1 cellular context compared by ENCODE assay signal in the genomic region with DNA sequence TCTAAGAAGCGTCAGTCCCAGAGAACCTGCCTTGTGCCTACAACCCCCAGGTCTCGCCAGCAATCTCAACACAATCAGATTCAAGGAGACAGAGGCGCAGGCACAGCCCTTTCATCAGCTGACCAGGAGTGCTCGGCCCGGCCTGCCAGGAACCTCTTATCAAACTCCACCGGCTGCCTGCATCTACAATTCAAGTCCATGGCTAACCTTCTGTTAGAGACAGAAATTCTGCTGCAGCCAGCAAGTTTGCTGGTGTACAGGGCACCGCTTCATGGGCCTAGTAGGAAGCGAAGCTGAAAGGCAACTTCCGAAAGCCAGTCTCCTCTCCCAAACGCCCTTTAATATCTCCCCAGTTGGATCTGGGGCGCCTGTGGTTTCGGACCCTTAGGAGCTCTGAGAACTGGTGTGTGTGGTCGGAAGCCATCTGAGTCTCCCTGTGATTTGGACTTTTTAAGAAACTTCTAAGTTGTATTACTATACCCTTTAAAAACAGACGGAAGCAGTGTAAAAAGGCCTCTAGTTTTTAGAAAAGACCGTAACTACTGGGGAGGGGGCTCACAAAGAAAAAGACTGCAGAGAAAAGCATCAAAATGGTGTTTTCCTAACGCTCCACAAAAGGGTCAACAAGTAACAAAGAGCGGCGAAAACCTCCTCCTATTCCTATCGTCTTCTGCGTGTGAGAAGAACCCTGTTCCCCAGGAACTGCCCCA.
A peak's percentile ranks its signal among the peaks of the same experiment; 100 is the strongest.
TF ChIP-seq lines count a peak whose summit lies in the region.

No MANE protein-coding gene starts in this region.

TF ChIP-seq in K562, 482 proteins besides CTCF, POLR2A, EP300 and RAD21 (continued from another document):
- TF ChIP-seq, protein P1, sequence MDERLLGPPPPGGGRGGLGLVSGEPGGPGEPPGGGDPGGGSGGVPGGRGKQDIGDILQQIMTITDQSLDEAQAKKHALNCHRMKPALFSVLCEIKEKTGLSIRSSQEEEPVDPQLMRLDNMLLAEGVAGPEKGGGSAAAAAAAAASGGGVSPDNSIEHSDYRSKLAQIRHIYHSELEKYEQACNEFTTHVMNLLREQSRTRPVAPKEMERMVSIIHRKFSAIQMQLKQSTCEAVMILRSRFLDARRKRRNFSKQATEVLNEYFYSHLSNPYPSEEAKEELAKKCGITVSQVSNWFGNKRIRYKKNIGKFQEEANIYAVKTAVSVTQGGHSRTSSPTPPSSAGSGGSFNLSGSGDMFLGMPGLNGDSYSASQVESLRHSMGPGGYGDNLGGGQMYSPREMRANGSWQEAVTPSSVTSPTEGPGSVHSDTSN (CRISPR knock-in tag; IDR thresholded peaks at IDR 0.05; ENCODE audit: low read depth), result no peak
- TF ChIP-seq, protein P1 (tag; conservative IDR thresholded peaks at IDR 0.05; ENCODE audit: low read depth), result 0 out of 2 replicates have a peak, but pooled peaks have one; percentile 9
- TF ChIP-seq ZNF551 (CRISPR knock-in tag; IDR thresholded peaks at IDR 0.05), result 0 out of 2 replicates have a peak, but pooled peaks have one; percentile 52
- TF ChIP-seq, protein P2, sequence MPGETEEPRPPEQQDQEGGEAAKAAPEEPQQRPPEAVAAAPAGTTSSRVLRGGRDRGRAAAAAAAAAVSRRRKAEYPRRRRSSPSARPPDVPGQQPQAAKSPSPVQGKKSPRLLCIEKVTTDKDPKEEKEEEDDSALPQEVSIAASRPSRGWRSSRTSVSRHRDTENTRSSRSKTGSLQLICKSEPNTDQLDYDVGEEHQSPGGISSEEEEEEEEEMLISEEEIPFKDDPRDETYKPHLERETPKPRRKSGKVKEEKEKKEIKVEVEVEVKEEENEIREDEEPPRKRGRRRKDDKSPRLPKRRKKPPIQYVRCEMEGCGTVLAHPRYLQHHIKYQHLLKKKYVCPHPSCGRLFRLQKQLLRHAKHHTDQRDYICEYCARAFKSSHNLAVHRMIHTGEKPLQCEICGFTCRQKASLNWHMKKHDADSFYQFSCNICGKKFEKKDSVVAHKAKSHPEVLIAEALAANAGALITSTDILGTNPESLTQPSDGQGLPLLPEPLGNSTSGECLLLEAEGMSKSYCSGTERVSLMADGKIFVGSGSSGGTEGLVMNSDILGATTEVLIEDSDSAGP (CRISPR knock-in tag; IDR thresholded peaks at IDR 0.05), result no peak
- peak; percentile 22; the same call in 1 of the 2 replicates for TF ChIP-seq GABPA (tag; conservative IDR thresholded peaks at IDR 0.05; ENCODE audit: low read depth)
- TF ChIP-seq ZNF133 (CRISPR knock-in tag; IDR thresholded peaks at IDR 0.05), result no peak
- TF ChIP-seq CBX8 (IDR thresholded peaks at IDR 0.05; ENCODE audit: borderline replicate concordance, extremely low read depth, low read depth, low read length, poor library complexity, severe bottlenecking), result no peak
- TF ChIP-seq HDAC2 (IDR thresholded peaks at IDR 0.05), result peak; percentile 83; the same call in 1 of the 2 replicates
- peak; percentile 98 for TF ChIP-seq KDM1A (IDR thresholded peaks at IDR 0.05)
- TF ChIP-seq SMARCA4 (IDR thresholded peaks at IDR 0.05), result peak; percentile 79
- no peak for TF ChIP-seq NR2F6 (CRISPR knock-in tag; IDR thresholded peaks at IDR 0.05)
- TF ChIP-seq ZC3H4 (CRISPR knock-in tag; IDR thresholded peaks at IDR 0.05; ENCODE audit: borderline replicate concordance), result no peak
- TF ChIP-seq HEY1 (CRISPR knock-in tag; IDR thresholded peaks at IDR 0.05; ENCODE audit: borderline replicate concordance), result no peak
- no peak for TF ChIP-seq PTRF (tag; IDR thresholded peaks at IDR 0.05)
- TF ChIP-seq LCOR (CRISPR knock-in tag; IDR thresholded peaks at IDR 0.05), result 0 out of 2 replicates have a peak, but pooled peaks have one; percentile 48
- TF ChIP-seq SNIP1 (IDR thresholded peaks at IDR 0.05; ENCODE audit: low read depth), result no peak
- peak; percentile 90 for TF ChIP-seq TCF3 (CRISPR knock-in tag; IDR thresholded peaks at IDR 0.05)
- no peak for TF ChIP-seq GTF2E2 (tag; IDR thresholded peaks at IDR 0.05)
- no peak for TF ChIP-seq KDM5B (IDR thresholded peaks at IDR 0.05; ENCODE audit: insufficient replicate concordance, low read depth, low read length)
- TF ChIP-seq, protein P3, sequence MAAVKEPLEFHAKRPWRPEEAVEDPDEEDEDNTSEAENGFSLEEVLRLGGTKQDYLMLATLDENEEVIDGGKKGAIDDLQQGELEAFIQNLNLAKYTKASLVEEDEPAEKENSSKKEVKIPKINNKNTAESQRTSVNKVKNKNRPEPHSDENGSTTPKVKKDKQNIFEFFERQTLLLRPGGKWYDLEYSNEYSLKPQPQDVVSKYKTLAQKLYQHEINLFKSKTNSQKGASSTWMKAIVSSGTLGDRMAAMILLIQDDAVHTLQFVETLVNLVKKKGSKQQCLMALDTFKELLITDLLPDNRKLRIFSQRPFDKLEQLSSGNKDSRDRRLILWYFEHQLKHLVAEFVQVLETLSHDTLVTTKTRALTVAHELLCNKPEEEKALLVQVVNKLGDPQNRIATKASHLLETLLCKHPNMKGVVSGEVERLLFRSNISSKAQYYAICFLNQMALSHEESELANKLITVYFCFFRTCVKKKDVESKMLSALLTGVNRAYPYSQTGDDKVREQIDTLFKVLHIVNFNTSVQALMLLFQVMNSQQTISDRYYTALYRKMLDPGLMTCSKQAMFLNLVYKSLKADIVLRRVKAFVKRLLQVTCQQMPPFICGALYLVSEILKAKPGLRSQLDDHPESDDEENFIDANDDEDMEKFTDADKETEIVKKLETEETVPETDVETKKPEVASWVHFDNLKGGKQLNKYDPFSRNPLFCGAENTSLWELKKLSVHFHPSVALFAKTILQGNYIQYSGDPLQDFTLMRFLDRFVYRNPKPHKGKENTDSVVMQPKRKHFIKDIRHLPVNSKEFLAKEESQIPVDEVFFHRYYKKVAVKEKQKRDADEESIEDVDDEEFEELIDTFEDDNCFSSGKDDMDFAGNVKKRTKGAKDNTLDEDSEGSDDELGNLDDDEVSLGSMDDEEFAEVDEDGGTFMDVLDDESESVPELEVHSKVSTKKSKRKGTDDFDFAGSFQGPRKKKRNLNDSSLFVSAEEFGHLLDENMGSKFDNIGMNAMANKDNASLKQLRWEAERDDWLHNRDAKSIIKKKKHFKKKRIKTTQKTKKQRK (IDR thresholded peaks at IDR 0.05; ENCODE audit: borderline replicate concordance, low read depth, low read length), result no peak
- TF ChIP-seq ETV5 (CRISPR knock-in tag; IDR thresholded peaks at IDR 0.05; ENCODE audit: low read depth), result 0 out of 2 replicates have a peak, but pooled peaks have one; percentile 17
- 0 out of 4 replicates have a peak, but pooled peaks of 1 of the 2 experiments have one; percentile 15 for TF ChIP-seq FOXK2 (conservative IDR thresholded peaks at IDR 0.05 in 1 of 2, IDR thresholded peaks at IDR 0.05 in 1 of 2; ENCODE audit: low read depth in 2 of 2)
- no peak for TF ChIP-seq SIRT6 (IDR thresholded peaks at IDR 0.05; ENCODE audit: low read depth, low read length)
- peak; percentile 60; the same call in 1 of the 2 replicates for TF ChIP-seq NBN (IDR thresholded peaks at IDR 0.05; ENCODE audit: low read depth)
- no peak for TF ChIP-seq MTA1 (IDR thresholded peaks at IDR 0.05; ENCODE audit: borderline replicate concordance)
- TF ChIP-seq DACH1 (IDR thresholded peaks at IDR 0.05; ENCODE audit: partially characterized antibody), result peak; percentile 92
- TF ChIP-seq, protein P4, sequence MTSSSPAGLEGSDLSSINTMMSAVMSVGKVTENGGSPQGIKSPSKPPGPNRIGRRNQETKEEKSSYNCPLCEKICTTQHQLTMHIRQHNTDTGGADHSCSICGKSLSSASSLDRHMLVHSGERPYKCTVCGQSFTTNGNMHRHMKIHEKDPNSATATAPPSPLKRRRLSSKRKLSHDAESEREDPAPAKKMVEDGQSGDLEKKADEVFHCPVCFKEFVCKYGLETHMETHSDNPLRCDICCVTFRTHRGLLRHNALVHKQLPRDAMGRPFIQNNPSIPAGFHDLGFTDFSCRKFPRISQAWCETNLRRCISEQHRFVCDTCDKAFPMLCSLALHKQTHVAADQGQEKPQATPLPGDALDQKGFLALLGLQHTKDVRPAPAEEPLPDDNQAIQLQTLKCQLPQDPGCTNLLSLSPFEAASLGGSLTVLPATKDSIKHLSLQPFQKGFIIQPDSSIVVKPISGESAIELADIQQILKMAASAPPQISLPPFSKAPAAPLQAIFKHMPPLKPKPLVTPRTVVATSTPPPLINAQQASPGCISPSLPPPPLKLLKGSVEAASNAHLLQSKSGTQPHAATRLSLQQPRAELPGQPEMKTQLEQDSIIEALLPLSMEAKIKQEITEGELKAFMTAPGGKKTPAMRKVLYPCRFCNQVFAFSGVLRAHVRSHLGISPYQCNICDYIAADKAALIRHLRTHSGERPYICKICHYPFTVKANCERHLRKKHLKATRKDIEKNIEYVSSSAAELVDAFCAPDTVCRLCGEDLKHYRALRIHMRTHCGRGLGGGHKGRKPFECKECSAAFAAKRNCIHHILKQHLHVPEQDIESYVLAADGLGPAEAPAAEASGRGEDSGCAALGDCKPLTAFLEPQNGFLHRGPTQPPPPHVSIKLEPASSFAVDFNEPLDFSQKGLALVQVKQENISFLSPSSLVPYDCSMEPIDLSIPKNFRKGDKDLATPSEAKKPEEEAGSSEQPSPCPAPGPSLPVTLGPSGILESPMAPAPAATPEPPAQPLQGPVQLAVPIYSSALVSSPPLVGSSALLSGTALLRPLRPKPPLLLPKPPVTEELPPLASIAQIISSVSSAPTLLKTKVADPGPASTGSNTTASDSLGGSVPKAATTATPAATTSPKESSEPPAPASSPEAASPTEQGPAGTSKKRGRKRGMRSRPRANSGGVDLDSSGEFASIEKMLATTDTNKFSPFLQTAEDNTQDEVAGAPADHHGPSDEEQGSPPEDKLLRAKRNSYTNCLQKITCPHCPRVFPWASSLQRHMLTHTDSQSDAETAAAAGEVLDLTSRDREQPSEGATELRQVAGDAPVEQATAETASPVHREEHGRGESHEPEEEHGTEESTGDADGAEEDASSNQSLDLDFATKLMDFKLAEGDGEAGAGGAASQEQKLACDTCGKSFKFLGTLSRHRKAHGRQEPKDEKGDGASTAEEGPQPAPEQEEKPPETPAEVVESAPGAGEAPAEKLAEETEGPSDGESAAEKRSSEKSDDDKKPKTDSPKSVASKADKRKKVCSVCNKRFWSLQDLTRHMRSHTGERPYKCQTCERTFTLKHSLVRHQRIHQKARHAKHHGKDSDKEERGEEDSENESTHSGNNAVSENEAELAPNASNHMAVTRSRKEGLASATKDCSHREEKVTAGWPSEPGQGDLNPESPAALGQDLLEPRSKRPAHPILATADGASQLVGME (CRISPR knock-in tag; IDR thresholded peaks at IDR 0.05), result no peak
- no peak for TF ChIP-seq NONO (IDR thresholded peaks at IDR 0.05; ENCODE audit: low read depth in 2 of 2, low read length in 1 of 2)
- no peak for TF ChIP-seq ELF4 (CRISPR knock-in tag; IDR thresholded peaks at IDR 0.05)
- 0 out of 2 replicates have a peak, but pooled peaks have one; percentile 10 for TF ChIP-seq ZNF830 (CRISPR knock-in tag; IDR thresholded peaks at IDR 0.05)
- no peak for TF ChIP-seq NFIX (CRISPR knock-in tag; IDR thresholded peaks at IDR 0.05; ENCODE audit: low read depth)
